ENCODE assay signal across 7 cellular contexts in genomic region chr10:113735913-113736312, GRCh38. TPM values are rescaled to one million over a fixed set of nuclear protein-coding genes. Genes with fewer than 3 reads are reported as not detected.
DNase-seq lines count a peak whose midpoint lies in the region; ATAC-seq and TF ChIP-seq lines count a peak whose summit lies in the region.

No MANE protein-coding gene starts in this region.

- no TSS peak for BruUV-seq in Panc1 (replicated peaks; lab: Mats Ljungman, UMichigan)

- no peaks in the 10 kb centered on the region for H3K9me3 Mint-ChIP-seq in CD4-positive, alpha-beta memory T cell

- H3K27me3 ChIP-seq in Panc1 (ENCODE audit: control insufficient read depth, insufficient read depth, low read length) (peaks cover 2% of the 10 kb centered on the region; the same call in 1 of the 2 replicates), aorta (ENCODE audit: control insufficient read depth in 1 of 2, insufficient read depth in 2 of 2, low read length in 1 of 2) (no peaks in the 10 kb centered on the region)
- H3K27me3 ChIP-seq in CD4-positive, alpha-beta memory T cell (ENCODE audit: insufficient read depth, low read length), result no peaks in the 10 kb centered on the region

- CTCF ChIA-PET in Panc1 (lab: Charles Lee), result interaction anchor here (0.7 kb wide), 1 partner anchor 33 kb away, joined by 4 read pairs; no protein-coding TSS in a partner anchor
- CTCF ChIA-PET in CD4-positive, alpha-beta memory T cell (lab: Charles Lee; ENCODE audit: partially characterized antibody), result no interaction called here

- H3K4me1 ChIP-seq in Panc1 (ENCODE audit: control insufficient read depth, insufficient read depth, low read length) (no peaks in the 10 kb centered on the region), aorta (ENCODE audit: control insufficient read depth in 1 of 2, insufficient read depth in 2 of 2, low read length in 2 of 2) (no peaks in the 10 kb centered on the region)
- no peaks in the 10 kb centered on the region for H3K4me1 ChIP-seq in CD4-positive, alpha-beta memory T cell (ENCODE audit: insufficient read depth, low read length)

- no peaks in the 10 kb centered on the region for H3K4me1 Mint-ChIP-seq in CD4-positive, alpha-beta memory T cell

- H3K36me3 ChIP-seq in Panc1 (ENCODE audit: control insufficient read depth, insufficient read depth, low read length) (no peaks in the 10 kb centered on the region), aorta (ENCODE audit: control insufficient read depth in 1 of 2, insufficient read depth in 2 of 2, low read length in 1 of 2) (no peaks in the 10 kb centered on the region)
- H3K36me3 ChIP-seq in CD4-positive, alpha-beta memory T cell (ENCODE audit: insufficient read depth, low read length), result no peaks in the 10 kb centered on the region

- no peak overlapping the region for H3K4me3 Mint-ChIP-seq in CD4-positive, alpha-beta memory T cell

- H3K4me3 ChIP-seq in Panc1 (ENCODE audit: low read depth in 2 of 2, low read length in 2 of 2), result no peak overlapping the region
- no peak overlapping the region for H3K4me3 ChIP-seq in CD4-positive, alpha-beta memory T cell (ENCODE audit: low read length in 2 of 2)
- H3K4me3 ChIP-seq in aorta (ENCODE audit: low read length in 2 of 2), result no peak overlapping the region

- H3K9me3 ChIP-seq in Panc1 (ENCODE audit: control insufficient read depth, insufficient read depth, low read depth, low read length) (no peaks in the 10 kb centered on the region), aorta (ENCODE audit: control insufficient read depth, low read length) (no peaks in the 10 kb centered on the region)
- H3K9me3 ChIP-seq in CD4-positive, alpha-beta memory T cell (ENCODE audit: control insufficient read depth in 1 of 2, low read length in 2 of 2), result no peaks in the 10 kb centered on the region

- intact Hi-C loops in Panc1 (cut with micrococcal nuclease; ENCODE audit: unreplicated experiment) (no loop called here), aorta (cut with DNase I) (no loop called here)
- intact Hi-C loops in CD4-positive, alpha-beta memory T cell (cut with micrococcal nuclease), result no loop called here

- H3K27me3 Mint-ChIP-seq in CD4-positive, alpha-beta memory T cell, result peaks cover 0 to 1% of the 10 kb centered on the region in 2 donors

- no peak for DNase-seq in Panc1 (ENCODE audit: low read depth, low spot score)
- peak; percentile 28 for DNase-seq in mucosa of gallbladder (ENCODE audit: low spot score)
- no peak for DNase-seq in CD4-positive, alpha-beta memory T cell
- no peak for DNase-seq in aorta

- H3K27ac Mint-ChIP-seq in CD4-positive, alpha-beta memory T cell, result peak overlapping the region in 1 of 7 donors; percentile 34

- POLR2A ChIA-PET in Panc1 (lab: Charles Lee), result no interaction called here
- POLR2A ChIA-PET in CD4-positive, alpha-beta memory T cell (lab: Charles Lee; ENCODE audit: partially characterized antibody), result no interaction called here

- peaks cover 0 to 9% of the 10 kb centered on the region in 2 donors for H3K36me3 Mint-ChIP-seq in CD4-positive, alpha-beta memory T cell

- no peak; the same call in 1 of the 2 replicates for TF ChIP-seq CTCF in Panc1 (IDR thresholded peaks at IDR 0.05)

- in situ Hi-C loops in Panc1 (cut with HindIII; ENCODE audit: low pct_unique_long_range_greater_than_20kb, low sequenced_read_pairs), result no loop called here

- H3K27ac ChIP-seq in Panc1 (ENCODE audit: low read length), result no peak overlapping the region
- no peak overlapping the region for H3K27ac ChIP-seq in CD4-positive, alpha-beta memory T cell (ENCODE audit: low read depth, low read length)
- no peak overlapping the region for H3K27ac ChIP-seq in aorta (ENCODE audit: low read depth in 1 of 2, low read length in 2 of 2)

- ATAC-seq in GM19452 (IDR thresholded peaks at IDR 0.05; ENCODE audit: unreplicated experiment) (peak; percentile 88), HG03139 (IDR thresholded peaks at IDR 0.05; ENCODE audit: unreplicated experiment) (peak; percentile 89), Panc1 (peak; percentile 74; the same call in 1 of the 2 replicates), GM21526 (IDR thresholded peaks at IDR 0.05; ENCODE audit: low FRiP score, unreplicated experiment) (no peak), aorta (ENCODE audit: low FRiP score) (no peak)

- WGBS in aorta, 2 donors, result 36 to 41% methylated on average over 2 of the region's 2 CpGs

RNA-seq across cellular contexts. Expression of gene PLEKHS1, which starts 15.6 kb away (rescaled TPM):
- total RNA-seq in Panc1 (2021; ENCODE audit: unreplicated experiment) (0.21 TPM), mucosa of gallbladder (0.75 TPM), aorta (under 1 TPM; 0.21 to 0.29 TPM)
- polyA plus RNA-seq in Panc1 (2012; ENCODE audit: insufficient read length), result 0.27 TPM
- total RNA-seq in CD4-positive, alpha-beta memory T cell, result under 1 TPM in 1 of 2 experiments, not detected in 1; 0.12 TPM
- polyA plus RNA-seq in CD4-positive, alpha-beta memory T cell, result not detected
- 1 to 10 TPM in 1 of 2 donors, under 1 TPM in 1; 0.03 to 4.1 TPM for polyA plus RNA-seq in aorta

RNA-seq across cellular contexts. Expression of gene CASP7, which starts 56.2 kb away (rescaled TPM):
- 38.2 TPM for total RNA-seq in Panc1 (2021; ENCODE audit: unreplicated experiment)
- 22.5 TPM for polyA plus RNA-seq in Panc1 (2012; ENCODE audit: insufficient read length)
- 26.2 TPM for total RNA-seq in mucosa of gallbladder
- total RNA-seq in CD4-positive, alpha-beta memory T cell, result 10 to 100 TPM; 18.2 to 23.1 TPM
- polyA plus RNA-seq in CD4-positive, alpha-beta memory T cell, result 10 to 100 TPM; 16.4 to 22.7 TPM
- 10 to 100 TPM; 17.6 to 22.2 TPM for total RNA-seq in aorta
- polyA plus RNA-seq in aorta, result 10 to 100 TPM; 16.5 to 35.2 TPM

Comparison
In these comparisons a context has a peak if more than half of its experiments do, and no peak if none do; other contexts are left out.
1. ATAC-seq: peak in GM19452 (single experiment), HG03139 (single experiment) and Panc1 (single experiment); none in GM21526 (single experiment) and aorta (single experiment).